Comparison of ENCODE assay signal across 1 cellular context in the genomic region with DNA sequence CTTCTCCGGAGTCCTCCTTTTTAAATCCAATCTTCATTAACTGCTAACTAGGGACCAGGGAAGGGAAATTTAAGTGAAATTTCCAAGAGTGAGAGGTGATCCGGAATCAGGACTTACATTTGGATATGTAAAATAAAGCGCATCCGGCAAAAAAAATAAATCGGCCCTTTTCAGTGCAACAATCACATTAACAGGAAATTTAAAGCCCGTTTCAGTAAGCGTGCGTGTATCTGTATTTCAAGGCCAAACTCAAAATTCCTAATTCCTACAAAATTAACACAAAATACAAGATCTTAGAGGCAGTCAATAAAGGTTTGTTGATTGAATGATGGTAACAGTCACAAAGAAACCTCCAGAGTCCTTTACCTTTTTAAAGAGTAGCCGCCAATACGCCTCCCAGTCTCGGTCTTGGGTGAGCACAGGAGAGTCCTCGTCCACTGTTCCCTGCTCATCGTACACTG.
TF ChIP-seq lines count a peak whose summit lies in the region.

No MANE protein-coding gene starts in this region.

TF ChIP-seq in endothelial cell of umbilical vein, 7 proteins besides CTCF, POLR2A, EP300 and RAD21 (continued from another document):
- TF ChIP-seq JUN (IDR thresholded peaks at IDR 0.05; ENCODE audit: borderline replicate concordance, insufficient read depth, insufficient read length, low read depth) (no peak), FOS (IDR thresholded peaks at IDR 0.05; ENCODE audit: borderline replicate concordance, insufficient read depth, low read length) (no peak), EZH2 (IDR thresholded peaks at IDR 0.05; ENCODE audit: borderline replicate concordance, low read depth, low read length, severe bottlenecking) (no peak), MYC (IDR thresholded peaks at IDR 0.05; ENCODE audit: low read depth, low read length) (no peak), POLR2AphosphoS5 (IDR thresholded peaks at IDR 0.05; ENCODE audit: insufficient read depth, low read depth, low read length) (no peak)
